In genomic region chr15:63466378-63467192, GRCh38 we compare ENCODE assay signal across 8 cellular contexts. TPM values are rescaled to one million over a fixed set of nuclear protein-coding genes. Genes with fewer than 3 reads are reported as not detected.
DNase-seq lines count a peak whose midpoint lies in the region; FAIRE-seq and TF ChIP-seq lines count a peak whose summit lies in the region.

No MANE protein-coding gene starts in this region.

- H3K9me3 ChIP-seq in OCI-LY3 (ENCODE audit: insufficient read depth, low read length), result no peaks in the 10 kb centered on the region
- no peaks in the 10 kb centered on the region for H3K9me3 ChIP-seq in parathyroid adenoma (ENCODE audit: control insufficient read depth, low read length)

- in situ Hi-C loops in ACHN (cut with HindIII; ENCODE audit: low pct_ligation_motif_present, low pct_unique_long_range_greater_than_20kb, low sequenced_read_pairs), result no loop called here

- H3K36me3 ChIP-seq in OCI-LY3 (replicated peaks; ENCODE audit: low read depth, low read length) (no peaks in the 10 kb centered on the region), parathyroid adenoma (ENCODE audit: control insufficient read depth, insufficient read depth, low read length) (no peaks in the 10 kb centered on the region)

- H3K4me2 ChIP-seq in OCI-LY3 (ENCODE audit: low read length) (peak overlapping the region; percentile 57), parathyroid adenoma (ENCODE audit: low read length) (no peak overlapping the region)

- 0 out of 2 replicates have a peak overlapping the region, but pooled peaks have one; percentile 1 for H3K9ac ChIP-seq in OCI-LY3 (ENCODE audit: low read length)
- no peak overlapping the region for H3K9ac ChIP-seq in parathyroid adenoma

- TF ChIP-seq CTCF in OCI-LY3 (IDR thresholded peaks at IDR 0.05; ENCODE audit: low read depth, low read length) (peak; percentile 80), parathyroid adenoma (IDR thresholded peaks at IDR 0.05) (peak; percentile 24)

- H3K4me3 ChIP-seq in OCI-LY3 (ENCODE audit: low read length), result no peak overlapping the region; the same call in 1 of the 2 replicates
- H3K4me3 ChIP-seq in parathyroid adenoma (ENCODE audit: low read depth, low read length), result no peak overlapping the region

- TF ChIP-seq POLR2A in GM12892 (IDR thresholded peaks at IDR 0.05; ENCODE audit: low read depth, low read length), result no peak

- no peaks in the 10 kb centered on the region; the same call in 1 of the 2 replicates for H3K27me3 ChIP-seq in OCI-LY3 (ENCODE audit: low read depth, low read length)
- no peaks in the 10 kb centered on the region for H3K27me3 ChIP-seq in parathyroid adenoma (ENCODE audit: control insufficient read depth, insufficient read depth, low read length)

- H3K4me1 ChIP-seq in OCI-LY3 (ENCODE audit: low read length), result peaks cover 30% of the 10 kb centered on the region
- no peaks in the 10 kb centered on the region for H3K4me1 ChIP-seq in parathyroid adenoma

- H2AFZ ChIP-seq in OCI-LY3 (ENCODE audit: low read depth, low read length), result 0 out of 2 replicates have a peak overlapping the region, but pooled peaks have one; percentile 43
- H2AFZ ChIP-seq in parathyroid adenoma, result no peak overlapping the region

- FAIRE-seq in GM12892 (lab: Jason Lieb, UNC) (peak; percentile 91), frontal cortex (lab: Jason Lieb, UNC) (no peak)

- H3K79me2 ChIP-seq in OCI-LY3 (ENCODE audit: low read length) (no peaks in the 10 kb centered on the region), parathyroid adenoma (no peaks in the 10 kb centered on the region)

- H3K27ac ChIP-seq in OCI-LY3 (ENCODE audit: low read length) (no peak overlapping the region), parathyroid adenoma (no peak overlapping the region)

- DNase-seq in ACHN, result peak; percentile 64
- peak; percentile 46 for DNase-seq in GM12892 (ENCODE audit: insufficient read length)
- peak; percentile 81 for DNase-seq in HuH-7 (ENCODE audit: low spot score)
- DNase-seq in activated effector memory CD4-positive, alpha-beta T cell treated with anti-CD3 and anti-CD28 coated beads, Interleukin-2, amount 50 U/mL, for 16 hours, result peak; percentile 72
- peak; percentile 51 to 61 for DNase-seq in frontal cortex (ENCODE audit: low spot score in 2 of 2)
- no peak for DNase-seq in OCI-M2 (lab: John Stamatoyannopoulos, UW; ENCODE audit: unreplicated experiment)

- H4K20me1 ChIP-seq in OCI-LY3 (ENCODE audit: insufficient read depth, low read length), result no peaks in the 10 kb centered on the region

RNA-seq across cellular contexts. Expression of gene USP3, which starts 37.8 kb away (rescaled TPM):
- polyA plus RNA-seq in GM12892 (2012; ENCODE audit: missing spikeins), result 27.9 TPM
- 68.9 TPM for total RNA-seq in frontal cortex
